Comparison of ENCODE assay signal across 1 cellular context in the genomic region with DNA sequence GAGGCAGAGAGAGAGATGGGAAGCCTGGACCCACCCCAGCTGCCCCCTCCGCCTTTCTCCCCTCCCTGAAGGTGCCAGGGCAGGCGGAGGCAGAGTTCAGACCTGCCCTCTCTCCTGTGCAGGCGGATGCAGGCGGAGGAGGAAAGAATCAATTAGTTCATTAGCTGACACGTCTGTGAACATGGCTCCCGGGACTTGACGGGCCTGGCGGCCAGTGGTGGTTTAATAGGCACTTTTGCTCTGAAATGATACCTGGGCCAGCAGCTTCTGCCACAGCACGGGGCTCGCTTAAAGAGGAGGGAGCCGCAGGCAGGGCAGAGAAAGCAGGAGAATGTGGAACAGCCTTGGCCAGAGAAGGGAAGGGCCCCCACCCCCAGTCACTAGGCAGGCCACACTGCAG.
TF ChIP-seq lines count a peak whose summit lies in the region.

No MANE protein-coding gene starts in this region.

TF ChIP-seq in H1, 55 proteins besides CTCF, POLR2A, EP300 and RAD21 (continued from another document):
- no peak for TF ChIP-seq SRF (IDR thresholded peaks at IDR 0.05; ENCODE audit: low read depth, low read length)
- no peak for TF ChIP-seq BACH1 (IDR thresholded peaks at IDR 0.05; ENCODE audit: low read length)
- no peak for TF ChIP-seq E2F6 (IDR thresholded peaks at IDR 0.05)
- TF ChIP-seq CHD2 (IDR thresholded peaks at IDR 0.05; ENCODE audit: low read length), result no peak
- no peak for TF ChIP-seq ATF2 (IDR thresholded peaks at IDR 0.05; ENCODE audit: low read length)
- no peak for TF ChIP-seq MAX (IDR thresholded peaks at IDR 0.05)
- TF ChIP-seq, protein P1, sequence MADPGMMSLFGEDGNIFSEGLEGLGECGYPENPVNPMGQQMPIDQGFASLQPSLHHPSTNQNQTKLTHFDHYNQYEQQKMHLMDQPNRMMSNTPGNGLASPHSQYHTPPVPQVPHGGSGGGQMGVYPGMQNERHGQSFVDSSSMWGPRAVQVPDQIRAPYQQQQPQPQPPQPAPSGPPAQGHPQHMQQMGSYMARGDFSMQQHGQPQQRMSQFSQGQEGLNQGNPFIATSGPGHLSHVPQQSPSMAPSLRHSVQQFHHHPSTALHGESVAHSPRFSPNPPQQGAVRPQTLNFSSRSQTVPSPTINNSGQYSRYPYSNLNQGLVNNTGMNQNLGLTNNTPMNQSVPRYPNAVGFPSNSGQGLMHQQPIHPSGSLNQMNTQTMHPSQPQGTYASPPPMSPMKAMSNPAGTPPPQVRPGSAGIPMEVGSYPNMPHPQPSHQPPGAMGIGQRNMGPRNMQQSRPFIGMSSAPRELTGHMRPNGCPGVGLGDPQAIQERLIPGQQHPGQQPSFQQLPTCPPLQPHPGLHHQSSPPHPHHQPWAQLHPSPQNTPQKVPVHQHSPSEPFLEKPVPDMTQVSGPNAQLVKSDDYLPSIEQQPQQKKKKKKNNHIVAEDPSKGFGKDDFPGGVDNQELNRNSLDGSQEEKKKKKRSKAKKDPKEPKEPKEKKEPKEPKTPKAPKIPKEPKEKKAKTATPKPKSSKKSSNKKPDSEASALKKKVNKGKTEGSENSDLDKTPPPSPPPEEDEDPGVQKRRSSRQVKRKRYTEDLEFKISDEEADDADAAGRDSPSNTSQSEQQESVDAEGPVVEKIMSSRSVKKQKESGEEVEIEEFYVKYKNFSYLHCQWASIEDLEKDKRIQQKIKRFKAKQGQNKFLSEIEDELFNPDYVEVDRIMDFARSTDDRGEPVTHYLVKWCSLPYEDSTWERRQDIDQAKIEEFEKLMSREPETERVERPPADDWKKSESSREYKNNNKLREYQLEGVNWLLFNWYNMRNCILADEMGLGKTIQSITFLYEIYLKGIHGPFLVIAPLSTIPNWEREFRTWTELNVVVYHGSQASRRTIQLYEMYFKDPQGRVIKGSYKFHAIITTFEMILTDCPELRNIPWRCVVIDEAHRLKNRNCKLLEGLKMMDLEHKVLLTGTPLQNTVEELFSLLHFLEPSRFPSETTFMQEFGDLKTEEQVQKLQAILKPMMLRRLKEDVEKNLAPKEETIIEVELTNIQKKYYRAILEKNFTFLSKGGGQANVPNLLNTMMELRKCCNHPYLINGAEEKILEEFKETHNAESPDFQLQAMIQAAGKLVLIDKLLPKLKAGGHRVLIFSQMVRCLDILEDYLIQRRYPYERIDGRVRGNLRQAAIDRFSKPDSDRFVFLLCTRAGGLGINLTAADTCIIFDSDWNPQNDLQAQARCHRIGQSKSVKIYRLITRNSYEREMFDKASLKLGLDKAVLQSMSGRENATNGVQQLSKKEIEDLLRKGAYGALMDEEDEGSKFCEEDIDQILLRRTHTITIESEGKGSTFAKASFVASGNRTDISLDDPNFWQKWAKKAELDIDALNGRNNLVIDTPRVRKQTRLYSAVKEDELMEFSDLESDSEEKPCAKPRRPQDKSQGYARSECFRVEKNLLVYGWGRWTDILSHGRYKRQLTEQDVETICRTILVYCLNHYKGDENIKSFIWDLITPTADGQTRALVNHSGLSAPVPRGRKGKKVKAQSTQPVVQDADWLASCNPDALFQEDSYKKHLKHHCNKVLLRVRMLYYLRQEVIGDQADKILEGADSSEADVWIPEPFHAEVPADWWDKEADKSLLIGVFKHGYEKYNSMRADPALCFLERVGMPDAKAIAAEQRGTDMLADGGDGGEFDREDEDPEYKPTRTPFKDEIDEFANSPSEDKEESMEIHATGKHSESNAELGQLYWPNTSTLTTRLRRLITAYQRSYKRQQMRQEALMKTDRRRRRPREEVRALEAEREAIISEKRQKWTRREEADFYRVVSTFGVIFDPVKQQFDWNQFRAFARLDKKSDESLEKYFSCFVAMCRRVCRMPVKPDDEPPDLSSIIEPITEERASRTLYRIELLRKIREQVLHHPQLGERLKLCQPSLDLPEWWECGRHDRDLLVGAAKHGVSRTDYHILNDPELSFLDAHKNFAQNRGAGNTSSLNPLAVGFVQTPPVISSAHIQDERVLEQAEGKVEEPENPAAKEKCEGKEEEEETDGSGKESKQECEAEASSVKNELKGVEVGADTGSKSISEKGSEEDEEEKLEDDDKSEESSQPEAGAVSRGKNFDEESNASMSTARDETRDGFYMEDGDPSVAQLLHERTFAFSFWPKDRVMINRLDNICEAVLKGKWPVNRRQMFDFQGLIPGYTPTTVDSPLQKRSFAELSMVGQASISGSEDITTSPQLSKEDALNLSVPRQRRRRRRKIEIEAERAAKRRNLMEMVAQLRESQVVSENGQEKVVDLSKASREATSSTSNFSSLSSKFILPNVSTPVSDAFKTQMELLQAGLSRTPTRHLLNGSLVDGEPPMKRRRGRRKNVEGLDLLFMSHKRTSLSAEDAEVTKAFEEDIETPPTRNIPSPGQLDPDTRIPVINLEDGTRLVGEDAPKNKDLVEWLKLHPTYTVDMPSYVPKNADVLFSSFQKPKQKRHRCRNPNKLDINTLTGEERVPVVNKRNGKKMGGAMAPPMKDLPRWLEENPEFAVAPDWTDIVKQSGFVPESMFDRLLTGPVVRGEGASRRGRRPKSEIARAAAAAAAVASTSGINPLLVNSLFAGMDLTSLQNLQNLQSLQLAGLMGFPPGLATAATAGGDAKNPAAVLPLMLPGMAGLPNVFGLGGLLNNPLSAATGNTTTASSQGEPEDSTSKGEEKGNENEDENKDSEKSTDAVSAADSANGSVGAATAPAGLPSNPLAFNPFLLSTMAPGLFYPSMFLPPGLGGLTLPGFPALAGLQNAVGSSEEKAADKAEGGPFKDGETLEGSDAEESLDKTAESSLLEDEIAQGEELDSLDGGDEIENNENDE (IDR thresholded peaks at IDR 0.05; ENCODE audit: insufficient replicate concordance, low read length), result no peak
- no peak for TF ChIP-seq JUND (IDR thresholded peaks at IDR 0.05; ENCODE audit: low read length)
- no peak for TF ChIP-seq CEBPB (IDR thresholded peaks at IDR 0.05; ENCODE audit: low read depth, low read length)
- TF ChIP-seq, protein P2, sequence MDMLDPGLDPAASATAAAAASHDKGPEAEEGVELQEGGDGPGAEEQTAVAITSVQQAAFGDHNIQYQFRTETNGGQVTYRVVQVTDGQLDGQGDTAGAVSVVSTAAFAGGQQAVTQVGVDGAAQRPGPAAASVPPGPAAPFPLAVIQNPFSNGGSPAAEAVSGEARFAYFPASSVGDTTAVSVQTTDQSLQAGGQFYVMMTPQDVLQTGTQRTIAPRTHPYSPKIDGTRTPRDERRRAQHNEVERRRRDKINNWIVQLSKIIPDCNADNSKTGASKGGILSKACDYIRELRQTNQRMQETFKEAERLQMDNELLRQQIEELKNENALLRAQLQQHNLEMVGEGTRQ (IDR thresholded peaks at IDR 0.05; ENCODE audit: low read length), result no peak
- no peak for TF ChIP-seq SP4 (IDR thresholded peaks at IDR 0.05; ENCODE audit: low read length)
- TF ChIP-seq HDAC6 (IDR thresholded peaks at IDR 0.05; ENCODE audit: low read depth, low read length), result no peak
- TF ChIP-seq ASH2L (IDR thresholded peaks at IDR 0.05; ENCODE audit: low read length), result no peak
- TF ChIP-seq CHD1 (IDR thresholded peaks at IDR 0.05; ENCODE audit: low read depth, low read length), result no peak
- TF ChIP-seq FOSL1 (IDR thresholded peaks at IDR 0.05; ENCODE audit: insufficient read depth, low read depth, low read length), result no peak
